In genomic region chr16:1159325-1159972, GRCh38 we compare ENCODE assay signal across 1 cellular context.
TF ChIP-seq lines count a peak whose summit lies in the region.

No MANE protein-coding gene starts in this region.

TF ChIP-seq in H1, 55 proteins besides CTCF, POLR2A, EP300 and RAD21 (continued from another document):
- TF ChIP-seq CHD7 (IDR thresholded peaks at IDR 0.05; ENCODE audit: insufficient replicate concordance, low read length) (no peak), EGR1 (IDR thresholded peaks at IDR 0.05; ENCODE audit: borderline replicate concordance, low read depth, low read length) (no peak), CREB1 (IDR thresholded peaks at IDR 0.05) (no peak), YY1 (IDR thresholded peaks at IDR 0.05; ENCODE audit: low read depth, low read length) (no peak), JUN (IDR thresholded peaks at IDR 0.05; ENCODE audit: low read depth, low read length) (no peak), USF2 (IDR thresholded peaks at IDR 0.05; ENCODE audit: low read length) (no peak), CEBPB (IDR thresholded peaks at IDR 0.05; ENCODE audit: low read depth, low read length) (no peak), HDAC6 (IDR thresholded peaks at IDR 0.05; ENCODE audit: low read depth, low read length) (no peak), SIRT6 (IDR thresholded peaks at IDR 0.05; ENCODE audit: low read length) (no peak), E2F6 (IDR thresholded peaks at IDR 0.05) (no peak), SUZ12 (IDR thresholded peaks at IDR 0.05; ENCODE audit: low read length) (no peak), PHF8 (conservative IDR thresholded peaks at IDR 0.05; ENCODE audit: low read depth, low read length) (no peak), RFX5 (IDR thresholded peaks at IDR 0.05; ENCODE audit: borderline replicate concordance, low read depth, low read length) (no peak), TCF12 (IDR thresholded peaks at IDR 0.05; ENCODE audit: low read depth, low read length) (no peak)
